Comparison of ENCODE assay signal across 8 cellular contexts in the genomic region with DNA sequence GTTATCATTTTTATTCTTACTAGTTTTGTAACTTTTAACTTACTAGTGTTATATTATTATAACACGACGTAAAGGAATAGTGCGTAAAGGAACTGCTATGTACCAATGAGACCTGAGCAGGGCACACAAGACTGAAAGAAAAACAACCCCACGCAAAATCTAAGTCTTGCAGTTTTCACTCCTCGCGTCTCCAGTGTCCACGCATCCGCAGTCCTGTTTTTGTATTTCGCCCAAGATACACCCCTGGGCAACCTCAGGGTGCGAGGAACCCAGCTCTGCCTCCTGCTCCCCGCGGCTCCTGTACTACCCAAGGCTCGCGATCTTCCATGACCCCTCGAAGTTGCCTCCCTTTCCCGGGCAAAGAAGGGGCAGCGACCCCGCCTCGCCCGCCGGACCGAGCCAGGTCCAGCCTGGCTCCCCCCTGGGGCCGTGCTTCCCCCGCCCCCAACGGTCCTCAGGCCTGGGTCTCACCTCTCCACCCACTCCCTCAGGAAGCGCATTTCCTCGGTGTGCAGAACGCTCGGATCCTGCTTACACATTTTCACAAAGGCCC. TPM values are rescaled to one million over a fixed set of nuclear protein-coding genes. Genes with fewer than 3 reads are reported as not detected.
DNase-seq lines count a peak whose midpoint lies in the region; ATAC-seq and TF ChIP-seq lines count a peak whose summit lies in the region.

No MANE protein-coding gene starts in this region.

- no peaks in the 10 kb centered on the region for H3K27me3 ChIP-seq in osteoblast (ENCODE audit: insufficient read depth, low read length)

- peaks cover 37% of the 10 kb centered on the region for H3K4me1 ChIP-seq in osteoblast (ENCODE audit: insufficient read depth, low read length)

- TF ChIP-seq CTCF in osteoblast (IDR thresholded peaks at IDR 0.05; ENCODE audit: extremely low read depth, low read depth, low read length), result no peak

- CTCF ChIA-PET in HEK293T (lab: Yijun Ruan, JAX), result no interaction called here

- no peaks in the 10 kb centered on the region for H3K9me3 Mint-ChIP-seq in activated naive CD8-positive, alpha-beta T cell (ENCODE audit: low read depth)

- H2AFZ ChIP-seq in osteoblast (ENCODE audit: low read length), result peak overlapping the region; percentile 83

- H3K27me3 Mint-ChIP-seq in activated naive CD8-positive, alpha-beta T cell, result no peaks in the 10 kb centered on the region

- DNase-seq in stimulated activated CD4-positive, alpha-beta T cell treated with anti-CD3 and anti-CD28 coated beads, Interleukin-12 subunit alpha, Interleukin-12 subunit beta, amount 100 ng/mL, for 48 hours (ENCODE audit: low read depth in 2 of 3, low spot score in 1 of 3), result peak in 2 of 3 donors; percentile 16 to 20
- DNase-seq in stimulated activated CD4-positive, alpha-beta T cell treated with anti-CD3 and anti-CD28 coated beads, Interleukin-4, amount 100 ng/mL, for 24 hours, result no peak
- DNase-seq in HEK293T (ENCODE audit: extremely low spot score), result peak; percentile 32
- peak; percentile 54 for DNase-seq in NCI-H1092 treated with DMSO at 0.1 percent for 48 hours (lab: John Stamatoyannopoulos, UW)
- DNase-seq in Right ventricle myocardium superior, result no peak
- DNase-seq in osteoblast (ENCODE audit: insufficient read length, low spot score, missing footprints), result peak; percentile 81
- no peak for DNase-seq in KBM-7

- POLR2A ChIA-PET in HEK293T (lab: Yijun Ruan, JAX), result interaction anchor here (1.0 to 2.6 kb wide), 5 partner anchors 15 to 202 kb away, joined by 3 to 11 read pairs (median 3); partner anchors contain the start of gene SLC25A17

- no peaks in the 10 kb centered on the region for H3K36me3 ChIP-seq in osteoblast (ENCODE audit: insufficient read depth, low read length)

- peak; percentile 32 for ATAC-seq in Right ventricle myocardium superior (ENCODE audit: poor library complexity)

- H4K20me1 ChIP-seq in osteoblast (ENCODE audit: insufficient read depth, low read length), result peaks cover 16% of the 10 kb centered on the region

- H3K4me2 ChIP-seq in osteoblast (ENCODE audit: insufficient read depth, low read length), result peak overlapping the region; percentile 98

- intact Hi-C loops in Right ventricle myocardium superior (cut with DNase I), result no loop called here

- in situ Hi-C loops in KBM-7 (cut with MboI; ENCODE audit: low pct_unique_long_range_greater_than_20kb, low sequenced_read_pairs), result no loop called here

- peaks cover 94% of the 10 kb centered on the region for H3K79me2 ChIP-seq in osteoblast (ENCODE audit: insufficient read depth, low read length)

- H3K4me3 ChIP-seq in osteoblast (ENCODE audit: insufficient read depth, low read length), result peak overlapping the region; percentile 98

- H3K4me3 Mint-ChIP-seq in activated naive CD8-positive, alpha-beta T cell, result peak overlapping the region; percentile 99

- H3K4me1 Mint-ChIP-seq in activated naive CD8-positive, alpha-beta T cell (ENCODE audit: low read depth), result peaks cover 57% of the 10 kb centered on the region

- peak overlapping the region; percentile 97 for H3K27ac ChIP-seq in osteoblast (ENCODE audit: low read depth, low read length)

- no peaks in the 10 kb centered on the region for H3K9me3 ChIP-seq in osteoblast (ENCODE audit: low read depth, low read length)

- peak overlapping the region; percentile 100 for H3K27ac Mint-ChIP-seq in activated naive CD8-positive, alpha-beta T cell

- H3K36me3 Mint-ChIP-seq in activated naive CD8-positive, alpha-beta T cell, result peaks cover 4% of the 10 kb centered on the region

TF ChIP-seq in HEK293T, 16 proteins besides CTCF, POLR2A, EP300 and RAD21:
- no peak for TF ChIP-seq TARDBP (IDR thresholded peaks at IDR 0.05)
- TF ChIP-seq SUZ12 (IDR thresholded peaks at IDR 0.05), result no peak
- TF ChIP-seq ARNT (IDR thresholded peaks at IDR 0.05), result no peak
- TF ChIP-seq LEF1 (IDR thresholded peaks at IDR 0.05; ENCODE audit: borderline replicate concordance), result no peak
- no peak; the same call in 1 of the 2 replicates for TF ChIP-seq HDGF (IDR thresholded peaks at IDR 0.05; ENCODE audit: borderline replicate concordance)
- no peak for TF ChIP-seq NFRKB (IDR thresholded peaks at IDR 0.05)

RNA-seq across cellular contexts. Expression of gene ST13, which starts 0.4 kb away (rescaled TPM):
- total RNA-seq in Right ventricle myocardium superior (206 TPM), osteoblast (231 and 249 TPM in 2 replicates)

RNA-seq across cellular contexts. Expression of gene XPNPEP3, which starts 0.9 kb away (rescaled TPM):
- total RNA-seq in Right ventricle myocardium superior (21.9 TPM), osteoblast (15.6 and 17.7 TPM in 2 replicates)

RNA-seq across cellular contexts. Expression of gene DNAJB7, which starts 5.9 kb away (rescaled TPM):
- not detected for total RNA-seq in Right ventricle myocardium superior
- not detected in 2 replicates for total RNA-seq in osteoblast

RNA-seq across cellular contexts. Expression of gene SLC25A17, which starts 36.9 kb away (rescaled TPM):
- total RNA-seq in Right ventricle myocardium superior (3.3 TPM), osteoblast (16.3 and 17.7 TPM in 2 replicates)

Comparison
In these comparisons a context has a peak if more than half of its experiments do, and no peak if none do; other contexts are left out.
1. DNase-seq: peak in stimulated activated CD4-positive, alpha-beta T cell treated with anti-CD3 and anti-CD28 coated beads, Interleukin-12 subunit alpha, Interleukin-12 subunit beta, amount 100 ng/mL, for 48 hours (2 of 3), HEK293T (single experiment), NCI-H1092 treated with DMSO at 0.1 percent for 48 hours (single experiment) and osteoblast (single experiment); none in stimulated activated CD4-positive, alpha-beta T cell treated with anti-CD3 and anti-CD28 coated beads, Interleukin-4, amount 100 ng/mL, for 24 hours (single experiment), Right ventricle myocardium superior (single experiment) and KBM-7 (single experiment).